In the genomic region with DNA sequence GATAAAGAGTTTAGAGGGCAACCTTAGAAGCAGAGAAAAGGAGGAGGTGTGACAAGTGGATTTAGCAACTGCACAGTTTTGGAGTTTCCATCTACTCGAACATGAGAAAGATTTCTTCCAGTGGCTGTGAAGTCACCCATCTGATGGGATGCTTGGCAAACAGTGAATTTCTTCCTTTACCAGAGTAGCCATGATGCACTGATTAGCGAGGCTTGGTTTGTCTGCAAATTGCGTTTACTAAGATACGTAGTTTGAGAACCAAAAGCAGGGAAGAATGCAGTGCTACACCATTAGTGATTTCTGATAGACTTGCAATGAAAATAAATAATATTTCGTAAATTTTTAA, we compare ENCODE assay signal across 7 cellular contexts. TPM values are rescaled to one million over a fixed set of nuclear protein-coding genes. Genes with fewer than 3 reads are reported as not detected.
DNase-seq lines count a peak whose midpoint lies in the region; ATAC-seq and TF ChIP-seq lines count a peak whose summit lies in the region.

No MANE protein-coding gene starts in this region.

- peaks cover 30% of the 10 kb centered on the region; the same call in 1 of the 2 replicates for H3K79me2 ChIP-seq in HCT116 (ENCODE audit: insufficient read depth, low read length)

- peak overlapping the region; percentile 79 for H3K4me2 ChIP-seq in HCT116 (ENCODE audit: low read length)

- H3K9me3 ChIP-seq in HCT116 (ENCODE audit: control insufficient read depth in 1 of 2, insufficient read depth in 1 of 2, low read depth in 1 of 2, low read length in 2 of 2) = no peaks in the 10 kb centered on the region

- peak overlapping the region; percentile 100 for H3K4me3 Mint-ChIP-seq in glutamatergic neuron (ENCODE audit: unreplicated experiment)
- H3K4me3 Mint-ChIP-seq in stimulated activated effector memory CD8-positive, alpha-beta T cell treated with anti-CD3 and anti-CD28 coated beads, Interleukin-12 subunit alpha, Interleukin-12 subunit beta, amount 100 ng/mL, for 72 hours = peak overlapping the region; percentile 96

- peak overlapping the region; percentile 76 to 83 for H3K4me3 ChIP-seq in HCT116 (replicated peaks in 1 of 2; ENCODE audit: low read depth in 1 of 2, low read length in 2 of 2)

- H3K27ac Mint-ChIP-seq in glutamatergic neuron (ENCODE audit: unreplicated experiment) = peak overlapping the region; percentile 79
- peak overlapping the region; percentile 99 for H3K27ac Mint-ChIP-seq in stimulated activated effector memory CD8-positive, alpha-beta T cell treated with anti-CD3 and anti-CD28 coated beads, Interleukin-12 subunit alpha, Interleukin-12 subunit beta, amount 100 ng/mL, for 72 hours

- intact Hi-C loops in HCT116 (cut with micrococcal nuclease) = no loop called here

- POLR2A ChIA-PET in HCT116 (lab: Charles Lee) = interaction anchor here (1.0 kb wide), 1 partner anchor 647 kb away, joined by 3 read pairs; no protein-coding TSS in a partner anchor

- H3K9me2 ChIP-seq in HCT116 (ENCODE audit: insufficient read depth) = no peaks in the 10 kb centered on the region

- no peak for TF ChIP-seq POLR2A in HCT116 (IDR thresholded peaks at IDR 0.05; ENCODE audit: borderline replicate concordance, extremely low read depth, insufficient read depth, insufficient read length)

- H4K20me1 ChIP-seq in HCT116 (ENCODE audit: insufficient read depth) = no peaks in the 10 kb centered on the region

- peak overlapping the region; percentile 89 for H3K27ac ChIP-seq in HCT116 (ENCODE audit: low read depth, low read length)
- peak overlapping the region; percentile 70 for H3K27ac ChIP-seq in VCaP

- CTCF ChIA-PET in HCT116 (lab: Charles Lee) = no interaction called here

- RAD21 ChIA-PET in HCT116 (lab: Charles Lee; ENCODE audit: low non-redundant PET in 1 of 2, low total read pairs in 2 of 2, uncharacterized antibody in 2 of 2, unreplicated experiment in 2 of 2) = no interaction called here

- peak overlapping the region; percentile 94 for H2AFZ ChIP-seq in HCT116 (ENCODE audit: low read depth, low read length, poor library complexity, severe bottlenecking)

- H3K9ac ChIP-seq in HCT116 (ENCODE audit: low read length) = peak overlapping the region; percentile 73

- no peaks in the 10 kb centered on the region for H3K36me3 ChIP-seq in HCT116 (ENCODE audit: control insufficient read depth in 1 of 2, insufficient read depth in 2 of 2, low read length in 2 of 2)

- H3K27me3 ChIP-seq in HCT116 (ENCODE audit: insufficient read depth, low read length) = no peaks in the 10 kb centered on the region

- ATAC-seq in HCT116 = no peak
- ATAC-seq in stimulated activated effector memory CD8-positive, alpha-beta T cell treated with anti-CD3 and anti-CD28 coated beads, Interleukin-12 subunit alpha, Interleukin-12 subunit beta, amount 100 ng/mL, for 72 hours = no peak
- ATAC-seq in HG02610 (IDR thresholded peaks at IDR 0.05; ENCODE audit: unreplicated experiment) = no peak

- BruUV-seq in HCT116 (replicated peaks; lab: Mats Ljungman, UMichigan) = TSS peak; percentile 92

- H3K27me3 Mint-ChIP-seq in glutamatergic neuron (ENCODE audit: unreplicated experiment) = peaks cover 6% of the 10 kb centered on the region

- TF ChIP-seq CTCF in HCT116 (IDR thresholded peaks at IDR 0.05 in 2 of 3, conservative IDR thresholded peaks at IDR 0.05 in 1 of 3; ENCODE audit: borderline replicate concordance in 1 of 3, insufficient read depth in 1 of 3, low read depth in 2 of 3, low read length in 2 of 3) (no peak), VCaP (conservative IDR thresholded peaks at IDR 0.05) (no peak), glutamatergic neuron (IDR thresholded peaks at IDR 0.05; ENCODE audit: partially characterized antibody, unreplicated experiment) (no peak)

- H3K9me3 Mint-ChIP-seq in glutamatergic neuron (ENCODE audit: unreplicated experiment) = peaks cover 6% of the 10 kb centered on the region
- H3K9me3 Mint-ChIP-seq in stimulated activated effector memory CD8-positive, alpha-beta T cell treated with anti-CD3 and anti-CD28 coated beads, Interleukin-12 subunit alpha, Interleukin-12 subunit beta, amount 100 ng/mL, for 72 hours = no peaks in the 10 kb centered on the region

- peaks cover 13 to 22% of the 10 kb centered on the region in 2 experiments for H3K4me1 ChIP-seq in HCT116 (ENCODE audit: control insufficient read depth in 1 of 2, insufficient read depth in 2 of 2, low read length in 2 of 2)

- H3K36me3 Mint-ChIP-seq in glutamatergic neuron (ENCODE audit: unreplicated experiment) = no peaks in the 10 kb centered on the region
- peaks cover 21% of the 10 kb centered on the region for H3K36me3 Mint-ChIP-seq in stimulated activated effector memory CD8-positive, alpha-beta T cell treated with anti-CD3 and anti-CD28 coated beads, Interleukin-12 subunit alpha, Interleukin-12 subunit beta, amount 100 ng/mL, for 72 hours

- TF ChIP-seq RAD21 in HCT116 (IDR thresholded peaks at IDR 0.05; ENCODE audit: low read depth) = no peak

- peaks cover 26% of the 10 kb centered on the region for H3K4me1 Mint-ChIP-seq in glutamatergic neuron (ENCODE audit: low read depth, unreplicated experiment)
- H3K4me1 Mint-ChIP-seq in stimulated activated effector memory CD8-positive, alpha-beta T cell treated with anti-CD3 and anti-CD28 coated beads, Interleukin-12 subunit alpha, Interleukin-12 subunit beta, amount 100 ng/mL, for 72 hours = peaks cover 38% of the 10 kb centered on the region

- DNase-seq in HCT116 (ENCODE audit: low read depth, low spot score) = no peak
- no peak for DNase-seq in glutamatergic neuron
- DNase-seq in stimulated activated effector memory CD8-positive, alpha-beta T cell treated with anti-CD3 and anti-CD28 coated beads, Interleukin-12 subunit alpha, Interleukin-12 subunit beta, amount 100 ng/mL, for 72 hours (ENCODE audit: low spot score in 2 of 2) = no peak
- no peak for DNase-seq in islet precursor cell
- DNase-seq in NCI-H1436 treated with DMSO at 0.1 percent for 48 hours (lab: John Stamatoyannopoulos, UW) = no peak

TF ChIP-seq in HCT116, 20 proteins besides CTCF, POLR2A, EP300 and RAD21:
- TF ChIP-seq CBX3 (IDR thresholded peaks at IDR 0.05; ENCODE audit: low read depth) (no peak), SIN3A (IDR thresholded peaks at IDR 0.05; ENCODE audit: low read depth) (0 out of 2 replicates have a peak, but pooled peaks have one; percentile 39)
TF ChIP-seq in HCT116: peak in this region for 1.

RNA-seq across cellular contexts. Expression of a gene that starts 0.8 kb away (rescaled TPM):
- total RNA-seq in HCT116 (2021; ENCODE audit: unreplicated experiment) (44.3 TPM), glutamatergic neuron (ENCODE audit: unreplicated experiment) (71.2 TPM)
- polyA plus RNA-seq in HCT116 (2012) = 18.7 and 20.5 TPM in 2 replicates
